In the genomic region with DNA sequence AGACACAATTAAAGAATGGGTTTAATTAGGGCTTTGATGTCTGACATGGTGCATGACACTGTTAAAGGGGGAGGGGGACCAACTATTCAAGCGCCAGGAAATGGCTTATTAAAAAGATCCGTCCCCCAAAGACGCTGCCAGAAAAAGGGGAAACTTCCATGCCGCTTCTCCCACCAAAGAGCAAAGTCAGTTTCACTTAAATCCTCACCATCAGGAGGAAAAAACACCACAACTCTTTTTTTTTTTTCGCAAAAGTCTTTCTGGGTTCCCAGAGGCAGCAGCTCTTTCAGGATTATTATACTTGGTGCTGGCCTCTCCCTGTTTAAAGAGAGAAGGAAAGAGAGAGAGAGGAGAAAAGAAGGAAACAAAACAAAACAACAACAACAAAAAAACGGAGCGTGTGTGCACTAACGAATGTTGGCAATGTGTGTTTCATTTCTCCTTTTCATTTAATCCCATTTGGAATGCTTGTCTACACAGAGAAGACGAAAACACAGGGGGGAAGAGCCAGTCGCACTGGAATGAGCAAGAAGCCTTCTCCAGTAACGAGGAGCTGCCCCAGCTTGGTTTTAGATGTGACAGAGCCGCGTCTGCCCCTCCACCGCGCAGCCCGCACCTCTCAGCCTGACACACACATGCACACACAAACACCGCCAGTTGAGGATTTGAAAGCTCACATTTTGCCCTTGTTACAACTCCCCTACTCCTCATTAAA, we compare ENCODE assay signal across 8 cellular contexts. TPM values are rescaled to one million over a fixed set of nuclear protein-coding genes. Genes with fewer than 3 reads are reported as not detected.
DNase-seq lines count a peak whose midpoint lies in the region; ATAC-seq and TF ChIP-seq lines count a peak whose summit lies in the region.

No MANE protein-coding gene starts in this region.

- TF ChIP-seq CTCF in GM13976 (IDR thresholded peaks at IDR 0.05; ENCODE audit: borderline replicate concordance, control extremely low read depth, extremely low read depth, insufficient read depth, missing control alignments) = no peak
- TF ChIP-seq CTCF in testis (IDR thresholded peaks at IDR 0.05) = no peak

- H3K27me3 ChIP-seq in ACC112 (ENCODE audit: insufficient read depth, low read length) (no peaks in the 10 kb centered on the region), layer of hippocampus (ENCODE audit: control insufficient read depth, insufficient read depth, low read length) (no peaks in the 10 kb centered on the region), testis (no peaks in the 10 kb centered on the region)

- H3K9me3 Mint-ChIP-seq in activated naive CD4-positive, alpha-beta T cell treated with anti-CD3 and anti-CD28 coated beads, Interleukin-2, amount 50 U/mL, for 72 hours = no peaks in the 10 kb centered on the region
- no peaks in the 10 kb centered on the region for H3K9me3 Mint-ChIP-seq in stimulated activated memory B cell treated with anti-CD40 and anti-IgM and Interleukin-4, amounts not matched to agents 10 μg/mL and 1 μg/mL and 100 μg/mL, for 72 hours

- no peaks in the 10 kb centered on the region for H3K4me1 ChIP-seq in ACC112 (ENCODE audit: control insufficient read depth, insufficient read depth, low read length, unreplicated experiment)
- H3K4me1 ChIP-seq in testis = no peaks in the 10 kb centered on the region

- H3K27ac Mint-ChIP-seq in activated naive CD4-positive, alpha-beta T cell treated with anti-CD3 and anti-CD28 coated beads, Interleukin-2, amount 50 U/mL, for 72 hours = peak overlapping the region; percentile 25 to 57
- no peak overlapping the region for H3K27ac Mint-ChIP-seq in stimulated activated memory B cell treated with anti-CD40 and anti-IgM and Interleukin-4, amounts not matched to agents 10 μg/mL and 1 μg/mL and 100 μg/mL, for 72 hours

- H3K27me3 Mint-ChIP-seq in stimulated activated memory B cell treated with anti-CD40 and anti-IgM and Interleukin-4, amounts not matched to agents 10 μg/mL and 1 μg/mL and 100 μg/mL, for 72 hours = peaks cover 40% of the 10 kb centered on the region

- H3K4me1 Mint-ChIP-seq in stimulated activated memory B cell treated with anti-CD40 and anti-IgM and Interleukin-4, amounts not matched to agents 10 μg/mL and 1 μg/mL and 100 μg/mL, for 72 hours = peaks cover 14% of the 10 kb centered on the region

- H3K79me2 ChIP-seq in ACC112 (ENCODE audit: control insufficient read depth, insufficient read depth, low read length, unreplicated experiment) = no peaks in the 10 kb centered on the region

- DNase-seq in ELR (ENCODE audit: low read depth) (peak; percentile 45), GM13976 (ENCODE audit: low spot score) (no peak), testis (no peak), NCI-H1417 (lab: John Stamatoyannopoulos, UW) (no peak)
- DNase-seq in activated naive CD4-positive, alpha-beta T cell treated with anti-CD3 and anti-CD28 coated beads, Interleukin-2, amount 50 U/mL, for 72 hours (ENCODE audit: low spot score in 2 of 2) = peak in 1 of 2 donors; percentile 24

- peak overlapping the region; percentile 79 for H2AFZ ChIP-seq in ACC112 (ENCODE audit: low read length, unreplicated experiment)

- H3K4me3 Mint-ChIP-seq in stimulated activated memory B cell treated with anti-CD40 and anti-IgM and Interleukin-4, amounts not matched to agents 10 μg/mL and 1 μg/mL and 100 μg/mL, for 72 hours = no peak overlapping the region

- 28 to 36% methylated on average over 17 of the region's 17 CpGs for WGBS in testis, 2 donors

- no peaks in the 10 kb centered on the region for H3K36me3 Mint-ChIP-seq in activated naive CD4-positive, alpha-beta T cell treated with anti-CD3 and anti-CD28 coated beads, Interleukin-2, amount 50 U/mL, for 72 hours
- H3K36me3 Mint-ChIP-seq in stimulated activated memory B cell treated with anti-CD40 and anti-IgM and Interleukin-4, amounts not matched to agents 10 μg/mL and 1 μg/mL and 100 μg/mL, for 72 hours = no peaks in the 10 kb centered on the region

- intact Hi-C loops in testis (cut with DNase I; ENCODE audit: low total_unique reads) = no loop called here

- in situ Hi-C loops in GM13976 (cut with MboI; ENCODE audit: low sequenced_read_pairs, unreplicated experiment) = no loop called here

- peak; percentile 73 to 76 for ATAC-seq in activated naive CD4-positive, alpha-beta T cell treated with anti-CD3 and anti-CD28 coated beads, Interleukin-2, amount 50 U/mL, for 72 hours
- ATAC-seq in stimulated activated memory B cell treated with anti-CD40 and anti-IgM and Interleukin-4, amounts not matched to agents 10 μg/mL and 1 μg/mL and 100 μg/mL, for 72 hours = no peak

- H3K27ac ChIP-seq in ACC112 (ENCODE audit: low read depth, low read length) = no peak overlapping the region
- peak overlapping the region; percentile 30 for H3K27ac ChIP-seq in layer of hippocampus (ENCODE audit: low read depth, low read length)
- peak overlapping the region in 1 of 2 donors; percentile 22 for H3K27ac ChIP-seq in testis

- H3K36me3 ChIP-seq in ACC112 (ENCODE audit: insufficient read depth, low read length) (no peaks in the 10 kb centered on the region), testis (ENCODE audit: low read depth, missing control alignments) (no peaks in the 10 kb centered on the region)

- peak overlapping the region; percentile 67 for H3K4me3 ChIP-seq in ACC112 (ENCODE audit: low read depth, low read length)
- no peak overlapping the region for H3K4me3 ChIP-seq in testis

- H3K9me3 ChIP-seq in testis = no peaks in the 10 kb centered on the region

- no peak for TF ChIP-seq POLR2A in testis (IDR thresholded peaks at IDR 0.05)

RNA-seq across cellular contexts. Expression of a gene that starts 32.6 kb away (rescaled TPM):
- 1 to 10 TPM in 1 of 2 donors, under 1 TPM in 1; 0.96 to 3.6 TPM for total RNA-seq in activated naive CD4-positive, alpha-beta T cell treated with anti-CD3 and anti-CD28 coated beads, Interleukin-2, amount 50 U/mL, for 72 hours
- 10 to 100 TPM; 20.2 to 26.3 TPM for total RNA-seq in testis
- 18.1 TPM for polyA plus RNA-seq in testis (ENCODE audit: insufficient read depth, low read depth, low replicate concordance)

Comparison
In these comparisons a context has a peak if more than half of its experiments do, and no peak if none do; other contexts are left out.
1. RNA of a gene that starts 32.6 kb away (total RNA-seq): 20.2 to 26.3 TPM in testis; 0.96 to 3.6 TPM in activated naive CD4-positive, alpha-beta T cell treated with anti-CD3 and anti-CD28 coated beads, Interleukin-2, amount 50 U/mL, for 72 hours; every median in the first group is over 4 times any median in the second.